ENCODE assay signal across 1 cellular context in the genomic region with DNA sequence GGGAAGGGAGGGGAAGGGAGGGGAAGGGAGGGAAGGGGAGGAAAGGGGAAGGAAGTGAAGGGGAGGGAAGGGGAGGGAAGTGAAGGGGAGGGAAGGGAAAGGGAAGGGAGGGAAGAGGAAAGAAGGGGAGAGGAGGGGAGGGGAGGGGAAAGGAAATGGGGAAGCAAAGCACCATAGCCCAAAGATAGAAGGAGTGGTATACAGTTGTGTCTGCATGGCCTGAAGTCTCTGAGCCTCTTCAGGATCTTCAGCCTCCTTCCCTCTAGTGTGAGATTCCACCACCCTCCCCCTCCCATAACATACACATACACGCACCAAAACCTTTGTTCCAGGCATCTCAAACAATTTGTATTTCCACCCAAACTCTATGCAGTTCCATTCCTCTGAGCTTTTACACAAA.
TF ChIP-seq lines count a peak whose summit lies in the region.

No MANE protein-coding gene starts in this region.

TF ChIP-seq in liver, 16 proteins besides CTCF, POLR2A, EP300 and RAD21 (continued from another document):
- TF ChIP-seq, protein P1, sequence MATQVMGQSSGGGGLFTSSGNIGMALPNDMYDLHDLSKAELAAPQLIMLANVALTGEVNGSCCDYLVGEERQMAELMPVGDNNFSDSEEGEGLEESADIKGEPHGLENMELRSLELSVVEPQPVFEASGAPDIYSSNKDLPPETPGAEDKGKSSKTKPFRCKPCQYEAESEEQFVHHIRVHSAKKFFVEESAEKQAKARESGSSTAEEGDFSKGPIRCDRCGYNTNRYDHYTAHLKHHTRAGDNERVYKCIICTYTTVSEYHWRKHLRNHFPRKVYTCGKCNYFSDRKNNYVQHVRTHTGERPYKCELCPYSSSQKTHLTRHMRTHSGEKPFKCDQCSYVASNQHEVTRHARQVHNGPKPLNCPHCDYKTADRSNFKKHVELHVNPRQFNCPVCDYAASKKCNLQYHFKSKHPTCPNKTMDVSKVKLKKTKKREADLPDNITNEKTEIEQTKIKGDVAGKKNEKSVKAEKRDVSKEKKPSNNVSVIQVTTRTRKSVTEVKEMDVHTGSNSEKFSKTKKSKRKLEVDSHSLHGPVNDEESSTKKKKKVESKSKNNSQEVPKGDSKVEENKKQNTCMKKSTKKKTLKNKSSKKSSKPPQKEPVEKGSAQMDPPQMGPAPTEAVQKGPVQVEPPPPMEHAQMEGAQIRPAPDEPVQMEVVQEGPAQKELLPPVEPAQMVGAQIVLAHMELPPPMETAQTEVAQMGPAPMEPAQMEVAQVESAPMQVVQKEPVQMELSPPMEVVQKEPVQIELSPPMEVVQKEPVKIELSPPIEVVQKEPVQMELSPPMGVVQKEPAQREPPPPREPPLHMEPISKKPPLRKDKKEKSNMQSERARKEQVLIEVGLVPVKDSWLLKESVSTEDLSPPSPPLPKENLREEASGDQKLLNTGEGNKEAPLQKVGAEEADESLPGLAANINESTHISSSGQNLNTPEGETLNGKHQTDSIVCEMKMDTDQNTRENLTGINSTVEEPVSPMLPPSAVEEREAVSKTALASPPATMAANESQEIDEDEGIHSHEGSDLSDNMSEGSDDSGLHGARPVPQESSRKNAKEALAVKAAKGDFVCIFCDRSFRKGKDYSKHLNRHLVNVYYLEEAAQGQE (IDR thresholded peaks at IDR 0.05) = no peak
- TF ChIP-seq GABPA (IDR thresholded peaks at IDR 0.05 in 1 of 2, conservative IDR thresholded peaks at IDR 0.05 in 1 of 2) (no peak), JUND (IDR thresholded peaks at IDR 0.05) (no peak), FOXA2 (IDR thresholded peaks at IDR 0.05) (no peak), TAF1 (conservative IDR thresholded peaks at IDR 0.05) (no peak), SP1 (IDR thresholded peaks at IDR 0.05) (no peak), NR2F2 (IDR thresholded peaks at IDR 0.05) (no peak), FOXA1 (IDR thresholded peaks at IDR 0.05) (no peak), HNF4A (conservative IDR thresholded peaks at IDR 0.05) (no peak), EGR1 (IDR thresholded peaks at IDR 0.05; ENCODE audit: low read depth in 2 of 2) (no peak), HNF4G (IDR thresholded peaks at IDR 0.05) (no peak), YY1 (IDR thresholded peaks at IDR 0.05) (no peak)
- TF ChIP-seq, protein P2, sequence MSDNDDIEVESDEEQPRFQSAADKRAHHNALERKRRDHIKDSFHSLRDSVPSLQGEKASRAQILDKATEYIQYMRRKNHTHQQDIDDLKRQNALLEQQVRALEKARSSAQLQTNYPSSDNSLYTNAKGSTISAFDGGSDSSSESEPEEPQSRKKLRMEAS (IDR thresholded peaks at IDR 0.05) = no peak
- TF ChIP-seq, protein P3, sequence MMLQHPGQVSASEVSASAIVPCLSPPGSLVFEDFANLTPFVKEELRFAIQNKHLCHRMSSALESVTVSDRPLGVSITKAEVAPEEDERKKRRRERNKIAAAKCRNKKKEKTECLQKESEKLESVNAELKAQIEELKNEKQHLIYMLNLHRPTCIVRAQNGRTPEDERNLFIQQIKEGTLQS (IDR thresholded peaks at IDR 0.05) = no peak
